Comparison of ENCODE assay signal across 9 cellular contexts in genomic region chr20:45910670-45911485, GRCh38. TPM values are rescaled to one million over a fixed set of nuclear protein-coding genes. Genes with fewer than 3 reads are reported as not detected.
A peak's percentile ranks its signal among the peaks of the same experiment; 100 is the strongest.
DNase-seq lines count a peak whose midpoint lies in the region; ATAC-seq and TF ChIP-seq lines count a peak whose summit lies in the region.
"Had no signal": no experiment of that assay in that cellular context is flagged by ENCODE, and none has a peak within 500 bp of the region (broad histone marks: within the 10 kb centered on the region; RNA-seq: fewer than 3 reads in every experiment).

No MANE protein-coding gene starts in this region.

- H3K9me3 Mint-ChIP-seq in activated CD4-positive, alpha-beta T cell treated with anti-CD3 and anti-CD28 coated beads, Interleukin-2, amount 10 ng/mL, durations not matched to agents 7 days and 5 days = no peaks in the 10 kb centered on the region

- TF ChIP-seq CTCF in liver (IDR thresholded peaks at IDR 0.05; ENCODE audit: low read depth, low read length, missing input control) = no peak

- peak; percentile 84 for ATAC-seq in HG02943 (IDR thresholded peaks at IDR 0.05; ENCODE audit: low read depth, unreplicated experiment)

- H3K27me3 Mint-ChIP-seq in activated CD4-positive, alpha-beta T cell treated with anti-CD3 and anti-CD28 coated beads, Interleukin-2, amount 10 ng/mL, durations not matched to agents 7 days and 5 days = peaks cover 21% of the 10 kb centered on the region

- H3K27me3 ChIP-seq in liver (ENCODE audit: control insufficient read depth in 4 of 4, insufficient read depth in 4 of 4, low read length in 3 of 4) = no peaks in the 10 kb centered on the region

- CTCF ChIA-PET in activated CD4-positive, alpha-beta T cell treated with anti-CD3 and anti-CD28 coated beads, Interleukin-2, amount 10 ng/mL, durations not matched to agents 7 days and 5 days (lab: Charles Lee) = interaction anchor here (1.9 to 2.0 kb wide), 2 partner anchors 11 to 14 kb away, joined by 7 to 8 read pairs; no protein-coding TSS in a partner anchor

- TF ChIP-seq RAD21 in liver (IDR thresholded peaks at IDR 0.05) = peak; percentile 11 to 30

- H3K4me1 ChIP-seq in liver (ENCODE audit: control insufficient read depth in 4 of 4, insufficient read depth in 4 of 4, low read length in 3 of 4) = peaks cover 0 to 3% (median 1%) of the 10 kb centered on the region in 4 donors

- H3K4me3 ChIP-seq in liver (ENCODE audit: low read depth in 1 of 3, low read length in 3 of 3) = peak overlapping the region in 2 of 3 donors; percentile 9 to 38

- peaks cover 22% of the 10 kb centered on the region for H3K4me1 Mint-ChIP-seq in activated CD4-positive, alpha-beta T cell treated with anti-CD3 and anti-CD28 coated beads, Interleukin-2, amount 10 ng/mL, durations not matched to agents 7 days and 5 days

- H3K27ac Mint-ChIP-seq in activated CD4-positive, alpha-beta T cell treated with anti-CD3 and anti-CD28 coated beads, Interleukin-2, amount 10 ng/mL, durations not matched to agents 7 days and 5 days = peak overlapping the region; percentile 62

- DNase-seq in NCI-H1417 (lab: John Stamatoyannopoulos, UW) = peak; percentile 80 to 94 (median 89)
- DNase-seq in NCI-H1417 treated with DMSO at 0.1 percent for 48 hours (lab: John Stamatoyannopoulos, UW) = no peak
- DNase-seq in NCI-H2227 (lab: John Stamatoyannopoulos, UW; ENCODE audit: unreplicated experiment) = peak; percentile 100
- peak; percentile 86 for DNase-seq in activated CD4-positive, alpha-beta T cell treated with anti-CD3 and anti-CD28 coated beads, Interleukin-2, amount 10 ng/mL, durations not matched to agents 7 days and 5 days
- DNase-seq in dermis blood vessel endothelial cell = peak; percentile 99
- DNase-seq in stimulated activated CD4-positive, alpha-beta T cell treated with anti-CD3 and anti-CD28 coated beads, Interleukin-2, amount 100 ng/mL, for 48 hours = peak; percentile 95 to 99

- WGBS in liver = 22% methylated on average over 43 of the region's 43 CpGs

- H3K9me3 ChIP-seq in liver (ENCODE audit: control insufficient read depth in 4 of 4, low read length in 3 of 4) = no peaks in the 10 kb centered on the region

- no peak overlapping the region for H3K9ac ChIP-seq in liver (ENCODE audit: low read depth in 1 of 2, low read length in 2 of 2)

- peak overlapping the region; percentile 65 for H3K4me3 Mint-ChIP-seq in activated CD4-positive, alpha-beta T cell treated with anti-CD3 and anti-CD28 coated beads, Interleukin-2, amount 10 ng/mL, durations not matched to agents 7 days and 5 days

- peak overlapping the region; percentile 72 to 80 for H3K27ac ChIP-seq in liver (ENCODE audit: low read depth in 1 of 2, low read length in 2 of 2)
- H3K27ac ChIP-seq: C4-2B had no signal

- H3K36me3 Mint-ChIP-seq in activated CD4-positive, alpha-beta T cell treated with anti-CD3 and anti-CD28 coated beads, Interleukin-2, amount 10 ng/mL, durations not matched to agents 7 days and 5 days (ENCODE audit: low read depth) = no peaks in the 10 kb centered on the region

- H3K36me3 ChIP-seq in liver (ENCODE audit: control insufficient read depth in 4 of 4, insufficient read depth in 3 of 4, low read depth in 1 of 4, low read length in 3 of 4) = no peaks in the 10 kb centered on the region

- POLR2A ChIA-PET in activated CD4-positive, alpha-beta T cell treated with anti-CD3 and anti-CD28 coated beads, Interleukin-2, amount 10 ng/mL, durations not matched to agents 7 days and 5 days (lab: Charles Lee) = interaction anchor here (0.6 kb wide), 1 partner anchor 71 kb away, joined by 6 read pairs; no protein-coding TSS in a partner anchor

TF ChIP-seq in liver, 16 proteins besides CTCF, POLR2A, EP300 and RAD21:
- TF ChIP-seq HNF4G (IDR thresholded peaks at IDR 0.05) (no peak), YY1 (IDR thresholded peaks at IDR 0.05) (peak; percentile 28), SP1 (IDR thresholded peaks at IDR 0.05) (peak; percentile 51), ZBTB33 (IDR thresholded peaks at IDR 0.05) (peak; percentile 96), TAF1 (conservative IDR thresholded peaks at IDR 0.05) (no peak), ATF3 (IDR thresholded peaks at IDR 0.05) (peak; percentile 24)

RNA-seq across cellular contexts. Expression of gene PLTP, which starts 1.1 kb away (rescaled TPM):
- under 1 TPM; 0.81 to 0.82 TPM for total RNA-seq in activated CD4-positive, alpha-beta T cell treated with anti-CD3 and anti-CD28 coated beads, Interleukin-2, amount 10 ng/mL, durations not matched to agents 7 days and 5 days
- total RNA-seq in dermis blood vessel endothelial cell (2.4 and 5.4 TPM in 2 replicates), liver (10 to 100 TPM; 66.5 to 69.5 TPM)
- polyA plus RNA-seq in liver = 10 to 100 TPM; 22.5 to 54.9 TPM

RNA-seq across cellular contexts. Expression of gene CTSA, which starts 19.7 kb away (rescaled TPM):
- total RNA-seq in activated CD4-positive, alpha-beta T cell treated with anti-CD3 and anti-CD28 coated beads, Interleukin-2, amount 10 ng/mL, durations not matched to agents 7 days and 5 days = 10 to 100 TPM; 64.9 to 76.3 TPM
- total RNA-seq in dermis blood vessel endothelial cell (47.8 and 48.1 TPM in 2 replicates), liver (10 to 100 TPM; 45.6 to 48.1 TPM)
- polyA plus RNA-seq in liver = 100 to 1,000 TPM; 105 to 151 TPM

RNA-seq across cellular contexts. Expression of gene NEURL2, which starts 19.9 kb away (rescaled TPM):
- 1 to 10 TPM; 2.6 TPM for total RNA-seq in activated CD4-positive, alpha-beta T cell treated with anti-CD3 and anti-CD28 coated beads, Interleukin-2, amount 10 ng/mL, durations not matched to agents 7 days and 5 days
- total RNA-seq in dermis blood vessel endothelial cell (3.2 and 4.4 TPM in 2 replicates), liver (10 to 100 TPM in 1 of 2 donors, 1 to 10 TPM in 1; 4.1 to 14.5 TPM)
- 1 to 10 TPM; 3.7 to 6.2 TPM for polyA plus RNA-seq in liver

RNA-seq across cellular contexts. Expression of gene SPATA25, which starts 23.5 kb away (rescaled TPM):
- total RNA-seq in activated CD4-positive, alpha-beta T cell treated with anti-CD3 and anti-CD28 coated beads, Interleukin-2, amount 10 ng/mL, durations not matched to agents 7 days and 5 days = under 1 TPM; 0.56 to 0.84 TPM
- 1.0 and 1.2 TPM in 2 replicates for total RNA-seq in dermis blood vessel endothelial cell
- total RNA-seq in liver = 1 to 10 TPM; 1.6 to 7.6 TPM
- polyA plus RNA-seq in liver = under 1 TPM; 0.43 to 0.80 TPM

RNA-seq across cellular contexts. Expression of gene PCIF1, which starts 23.6 kb away (rescaled TPM):
- total RNA-seq in activated CD4-positive, alpha-beta T cell treated with anti-CD3 and anti-CD28 coated beads, Interleukin-2, amount 10 ng/mL, durations not matched to agents 7 days and 5 days = 10 to 100 TPM; 44.0 to 44.6 TPM
- total RNA-seq in dermis blood vessel endothelial cell = 13.3 and 16.2 TPM in 2 replicates
- total RNA-seq in liver = 10 to 100 TPM; 11.5 TPM
- polyA plus RNA-seq in liver = 10 to 100 TPM in 1 of 2 donors, 1 to 10 TPM in 1; 9.2 to 12.4 TPM

Comparison
In these comparisons a context has a peak if more than half of its experiments do, and no peak if none do; other contexts are left out.
1. RNA of gene PLTP, which starts 1.1 kb away (total RNA-seq): 66.5 to 69.5 TPM in liver; 2.4 to 5.4 TPM in dermis blood vessel endothelial cell and 0.81 to 0.82 TPM in activated CD4-positive, alpha-beta T cell treated with anti-CD3 and anti-CD28 coated beads, Interleukin-2, amount 10 ng/mL, durations not matched to agents 7 days and 5 days; every median in the first group is over 10 times any median in the second.